Comparison of ENCODE assay signal across 1 cellular context in genomic region chr20:51749674-51750036, GRCh38.
TF ChIP-seq lines count a peak whose summit lies in the region.

No MANE protein-coding gene starts in this region.

TF ChIP-seq in HCT116, 20 proteins besides CTCF, POLR2A, EP300 and RAD21 (continued from another document):
- TF ChIP-seq ELF1 (IDR thresholded peaks at IDR 0.05; ENCODE audit: borderline replicate concordance, low read depth) (no peak), POLR2AphosphoS5 (IDR thresholded peaks at IDR 0.05; ENCODE audit: low read depth, low read length) (peak; percentile 23)
